In genomic region chr4:56134272-56134671, GRCh38 we compare ENCODE assay signal across 15 cellular contexts.
A peak's percentile ranks its signal among the peaks of the same experiment; 100 is the strongest.
DNase-seq lines count a peak whose midpoint lies in the region; ATAC-seq, FAIRE-seq and TF ChIP-seq lines count a peak whose summit lies in the region.
"Had no signal": no experiment of that assay in that cellular context is flagged by ENCODE, and none has a peak within 500 bp of the region (broad histone marks: within the 10 kb centered on the region; RNA-seq: fewer than 3 reads in every experiment).

No MANE protein-coding gene starts in this region.

- peak; percentile 59 for ATAC-seq in Right ventricle myocardium inferior
- ATAC-seq in Right ventricle myocardium superior (ENCODE audit: poor library complexity): no peak
- no peak for ATAC-seq in GM18867 (IDR thresholded peaks at IDR 0.05; ENCODE audit: unreplicated experiment)
- ATAC-seq: activated CD8-positive, alpha-beta memory T cell treated with anti-CD3 and anti-CD28 coated beads, Interleukin-2, amount 10 ng/mL, durations not matched to agents 7 days and 5 days; stimulated activated naive CD8-positive, alpha-beta T cell treated with anti-CD3 and anti-CD28 coated beads, Interleukin-15, amount 100 ng/mL, for 72 hours had no signal

- DNase-seq in Right ventricle myocardium inferior (ENCODE audit: missing footprints) (no peak), Right ventricle myocardium superior (no peak), cardiac fibroblast (ENCODE audit: low read depth in 2 of 2) (peak; percentile 90 to 97), kidney (peak; percentile 72), amniotic stem cell (lab: John Stamatoyannopoulos, UW) (no peak), NCI-H146 treated with DMSO at 0.1 percent for 48 hours (lab: John Stamatoyannopoulos, UW; ENCODE audit: unreplicated experiment) (no peak), NCI-H1694 (lab: John Stamatoyannopoulos, UW) (no peak)
- DNase-seq: 8988T; activated CD8-positive, alpha-beta memory T cell treated with anti-CD3 and anti-CD28 coated beads, Interleukin-2, amount 10 ng/mL, durations not matched to agents 7 days and 5 days; activated naive CD8-positive, alpha-beta T cell treated with anti-CD3 and anti-CD28 coated beads, Interleukin-2, amount 10 ng/mL, durations not matched to agents 7 days and 5 days; DMS153; occipital lobe; stimulated activated CD4-positive, alpha-beta T cell treated with anti-CD3 and anti-CD28 coated beads, Interleukin-2, amount 100 ng/mL, for 48 hours; stimulated activated naive CD8-positive, alpha-beta T cell treated with anti-CD3 and anti-CD28 coated beads, Interleukin-15, amount 100 ng/mL, for 72 hours had no signal

- no peak for TF ChIP-seq CTCF in cardiac fibroblast (IDR thresholded peaks at IDR 0.05; ENCODE audit: low read depth, low read length)
- no peak for TF ChIP-seq CTCF in kidney (IDR thresholded peaks at IDR 0.05; ENCODE audit: borderline replicate concordance, extremely low read depth, insufficient read depth)

- H3K4me3 ChIP-seq in cardiac fibroblast (replicated peaks in 1 of 2; ENCODE audit: low read depth in 2 of 2, low read length in 2 of 2) (no peak overlapping the region), kidney (ENCODE audit: low read length in 2 of 2) (no peak overlapping the region)

- no peak overlapping the region for H3K9ac ChIP-seq in kidney (ENCODE audit: low read length in 2 of 2)

- H3K9me3 ChIP-seq in kidney (ENCODE audit: control insufficient read depth in 1 of 2, low read length in 2 of 2): no peaks in the 10 kb centered on the region

- H3K36me3 ChIP-seq in kidney (ENCODE audit: control insufficient read depth in 1 of 2, insufficient read depth in 2 of 2, low read length in 2 of 2): no peaks in the 10 kb centered on the region

- intact Hi-C loops in Right ventricle myocardium inferior (cut with DNase I): no loop called here
- intact Hi-C loops in Right ventricle myocardium superior (cut with DNase I): no loop called here
- intact Hi-C loops in kidney (cut with DNase I): no loop called here

- H3K27ac ChIP-seq in kidney (ENCODE audit: low read depth in 2 of 2, low read length in 2 of 2): no peak overlapping the region

- FAIRE-seq in kidney (lab: Jason Lieb, UNC): no peak

- H3K4me1 ChIP-seq in kidney (ENCODE audit: control insufficient read depth in 1 of 2, insufficient read depth in 1 of 2, low read depth in 1 of 2, low read length in 2 of 2): no peaks in the 10 kb centered on the region

Comparison
In these comparisons a context has a peak if more than half of its experiments do, and no peak if none do; other contexts are left out.
1. DNase-seq: peak in cardiac fibroblast (2 of 2) and kidney (single experiment); none in Right ventricle myocardium inferior (single experiment), Right ventricle myocardium superior (single experiment), amniotic stem cell (single experiment), NCI-H146 treated with DMSO at 0.1 percent for 48 hours (single experiment) and NCI-H1694 (single experiment).